Comparison of ENCODE assay signal across 1 cellular context in genomic region chr1:174219606-174220370, GRCh38.
TF ChIP-seq lines count a peak whose summit lies in the region.

No MANE protein-coding gene starts in this region.

TF ChIP-seq in GM12878, 131 proteins besides CTCF, POLR2A, EP300 and RAD21:
- no peak for TF ChIP-seq ZNF622 (IDR thresholded peaks at IDR 0.05)
- TF ChIP-seq MEF2B (IDR thresholded peaks at IDR 0.05; ENCODE audit: partially characterized antibody, poor library complexity, severe bottlenecking) = peak; percentile 26
- TF ChIP-seq PML (IDR thresholded peaks at IDR 0.05; ENCODE audit: low read length) = peak; percentile 4; the same call in 1 of the 2 replicates
- peak; percentile 77 for TF ChIP-seq MEF2A (IDR thresholded peaks at IDR 0.05; ENCODE audit: insufficient read depth, low read depth, low read length)
TF ChIP-seq in GM12878: peak in this region for 3.
